1 cellular context compared by ENCODE assay signal in genomic region chr19:55704494-55705245, GRCh38.
TF ChIP-seq lines count a peak whose summit lies in the region.

No MANE protein-coding gene starts in this region.

TF ChIP-seq in K562, 482 proteins besides CTCF, POLR2A, EP300 and RAD21:
- TF ChIP-seq STAG1 (CRISPR knock-in tag; IDR thresholded peaks at IDR 0.05; ENCODE audit: borderline replicate concordance) (peak; percentile 18; the same call in 1 of the 2 replicates), EWSR1 (IDR thresholded peaks at IDR 0.05; ENCODE audit: borderline replicate concordance, low read depth, partially characterized antibody) (no peak), CEBPG (CRISPR knock-in tag; IDR thresholded peaks at IDR 0.05) (no peak), CEBPG (tag; conservative IDR thresholded peaks at IDR 0.05 in 1 of 2, IDR thresholded peaks at IDR 0.05 in 1 of 2) (no peak)
